In genomic region chr19:46296722-46297431, GRCh38 we compare ENCODE assay signal across 1 cellular context.
TF ChIP-seq lines count a peak whose summit lies in the region.

Gene HIF3A, plus strand, starts transcription at chr19:46297042. Its CDS starts 35 bp downstream, at chr19:46297077.

TF ChIP-seq in SK-N-SH, 30 proteins besides CTCF, POLR2A, EP300 and RAD21 (continued from another document):
- TF ChIP-seq, protein P1, sequence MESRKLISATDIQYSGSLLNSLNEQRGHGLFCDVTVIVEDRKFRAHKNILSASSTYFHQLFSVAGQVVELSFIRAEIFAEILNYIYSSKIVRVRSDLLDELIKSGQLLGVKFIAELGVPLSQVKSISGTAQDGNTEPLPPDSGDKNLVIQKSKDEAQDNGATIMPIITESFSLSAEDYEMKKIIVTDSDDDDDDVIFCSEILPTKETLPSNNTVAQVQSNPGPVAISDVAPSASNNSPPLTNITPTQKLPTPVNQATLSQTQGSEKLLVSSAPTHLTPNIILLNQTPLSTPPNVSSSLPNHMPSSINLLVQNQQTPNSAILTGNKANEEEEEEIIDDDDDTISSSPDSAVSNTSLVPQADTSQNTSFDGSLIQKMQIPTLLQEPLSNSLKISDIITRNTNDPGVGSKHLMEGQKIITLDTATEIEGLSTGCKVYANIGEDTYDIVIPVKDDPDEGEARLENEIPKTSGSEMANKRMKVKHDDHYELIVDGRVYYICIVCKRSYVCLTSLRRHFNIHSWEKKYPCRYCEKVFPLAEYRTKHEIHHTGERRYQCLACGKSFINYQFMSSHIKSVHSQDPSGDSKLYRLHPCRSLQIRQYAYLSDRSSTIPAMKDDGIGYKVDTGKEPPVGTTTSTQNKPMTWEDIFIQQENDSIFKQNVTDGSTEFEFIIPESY (IDR thresholded peaks at IDR 0.05; ENCODE audit: borderline replicate concordance, low read depth): no peak
- TF ChIP-seq YY1 (IDR thresholded peaks at IDR 0.05; ENCODE audit: low read depth) (no peak), ELF1 (IDR thresholded peaks at IDR 0.05) (no peak), EZH2phosphoT487 (IDR thresholded peaks at IDR 0.05; ENCODE audit: borderline replicate concordance, low read depth) (no peak), TEAD4 (IDR thresholded peaks at IDR 0.05; ENCODE audit: borderline replicate concordance, insufficient read depth) (no peak), CHD2 (IDR thresholded peaks at IDR 0.05; ENCODE audit: low read length, partially characterized antibody) (peak; percentile 30), PBX3 (IDR thresholded peaks at IDR 0.05) (peak; percentile 95), POLR2AphosphoS5 (IDR thresholded peaks at IDR 0.05; ENCODE audit: low read depth, low read length) (no peak), FOXM1 (IDR thresholded peaks at IDR 0.05; ENCODE audit: low read depth) (no peak), MAX (IDR thresholded peaks at IDR 0.05; ENCODE audit: low read depth) (no peak), FOXJ3 (CRISPR knock-in tag; IDR thresholded peaks at IDR 0.05) (no peak), SIN3A (IDR thresholded peaks at IDR 0.05; ENCODE audit: borderline replicate concordance, low read depth, low read length) (no peak), FOSL2 (IDR thresholded peaks at IDR 0.05; ENCODE audit: borderline replicate concordance, low read depth) (no peak)
- TF ChIP-seq, protein P2, sequence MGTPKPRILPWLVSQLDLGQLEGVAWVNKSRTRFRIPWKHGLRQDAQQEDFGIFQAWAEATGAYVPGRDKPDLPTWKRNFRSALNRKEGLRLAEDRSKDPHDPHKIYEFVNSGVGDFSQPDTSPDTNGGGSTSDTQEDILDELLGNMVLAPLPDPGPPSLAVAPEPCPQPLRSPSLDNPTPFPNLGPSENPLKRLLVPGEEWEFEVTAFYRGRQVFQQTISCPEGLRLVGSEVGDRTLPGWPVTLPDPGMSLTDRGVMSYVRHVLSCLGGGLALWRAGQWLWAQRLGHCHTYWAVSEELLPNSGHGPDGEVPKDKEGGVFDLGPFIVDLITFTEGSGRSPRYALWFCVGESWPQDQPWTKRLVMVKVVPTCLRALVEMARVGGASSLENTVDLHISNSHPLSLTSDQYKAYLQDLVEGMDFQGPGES (IDR thresholded peaks at IDR 0.05; ENCODE audit: low read depth, low read length): peak; percentile 59; the same call in 1 of the 2 replicates
